Comparison of ENCODE assay signal across 9 cellular contexts in genomic region chr1:7616076-7616833, GRCh38.
DNase-seq lines count a peak whose midpoint lies in the region; ATAC-seq, FAIRE-seq and TF ChIP-seq lines count a peak whose summit lies in the region.
"Had no signal": no experiment of that assay in that cellular context is flagged by ENCODE, and none has a peak within 500 bp of the region (broad histone marks: within the 10 kb centered on the region; RNA-seq: fewer than 3 reads in every experiment).

No MANE protein-coding gene starts in this region.

- H3K36me3 ChIP-seq in DND-41 (ENCODE audit: insufficient read depth, low read length) (no peaks in the 10 kb centered on the region), MM.1S (replicated peaks; ENCODE audit: insufficient read depth, low read length) (no peaks in the 10 kb centered on the region), K562 (ENCODE audit: control insufficient read depth, insufficient read depth, low read length) (no peaks in the 10 kb centered on the region), lower lobe of right lung (no peaks in the 10 kb centered on the region)

- H3K4me1 ChIP-seq in DND-41 (ENCODE audit: insufficient read depth, low read length), result no peaks in the 10 kb centered on the region
- no peaks in the 10 kb centered on the region for H3K4me1 ChIP-seq in MM.1S (ENCODE audit: low read length)
- no peaks in the 10 kb centered on the region for H3K4me1 ChIP-seq in K562 (replicated peaks in 1 of 2; ENCODE audit: control insufficient read depth in 2 of 2, insufficient read depth in 2 of 2, low read length in 2 of 2)
- H3K4me1 ChIP-seq in lower lobe of right lung, result no peaks in the 10 kb centered on the region

- TF ChIP-seq CTCF in DND-41 (IDR thresholded peaks at IDR 0.05; ENCODE audit: borderline replicate concordance, extremely low read depth, low read length, poor library complexity, severe bottlenecking), result no peak
- TF ChIP-seq CTCF in MM.1S (IDR thresholded peaks at IDR 0.05; ENCODE audit: low read length), result no peak
- TF ChIP-seq CTCF in K562 (IDR thresholded peaks at IDR 0.05 in 2 of 3, conservative IDR thresholded peaks at IDR 0.05 in 1 of 3; ENCODE audit: insufficient read depth in 2 of 3, low read depth in 1 of 3, low read length in 3 of 3), result no peak
- no peak for TF ChIP-seq CTCF in lower lobe of right lung (IDR thresholded peaks at IDR 0.05)

- H3K4me3 ChIP-seq in DND-41 (ENCODE audit: low read depth in 1 of 2, low read length in 2 of 2) (no peak overlapping the region), MM.1S (ENCODE audit: low read length) (no peak overlapping the region), K562 (no peak overlapping the region), lower lobe of right lung (no peak overlapping the region)

- no peaks in the 10 kb centered on the region for H3F3A ChIP-seq in MM.1S (ENCODE audit: insufficient read depth, low read length)

- in situ Hi-C loops in K562 (cut with MboI), result no loop called here

- peak; percentile 64 for FAIRE-seq in K562 (lab: Jason Lieb, UNC)

- 2% methylated on average over 14 of the region's 14 CpGs for WGBS in K562 (ENCODE audit: insufficient coverage, low coverage, missing lambda C conversion rate)

- H3K4me2 ChIP-seq in DND-41 (ENCODE audit: insufficient read depth, low read length) (no peak overlapping the region), MM.1S (ENCODE audit: low read depth, low read length) (no peak overlapping the region), K562 (ENCODE audit: insufficient read depth, low read length) (no peak overlapping the region)

- CTCF ChIA-PET in K562 (lab: Yijun Ruan, JAX; ENCODE audit: low intra/inter-chr PET ratio), result no interaction called here

- H2AFZ ChIP-seq in DND-41 (ENCODE audit: low read depth, low read length), result no peak overlapping the region
- no peak overlapping the region for H2AFZ ChIP-seq in MM.1S (ENCODE audit: low read length)
- no peak overlapping the region for H2AFZ ChIP-seq in K562 (ENCODE audit: low read depth, low read length)

- TF ChIP-seq POLR2A in K562 (conservative IDR thresholded peaks at IDR 0.05), result no peak

- no peak for TF ChIP-seq RAD21 in K562 (CRISPR knock-in tag; conservative IDR thresholded peaks at IDR 0.05 in 1 of 2, IDR thresholded peaks at IDR 0.05 in 1 of 2)

- H3K9ac ChIP-seq in DND-41 (ENCODE audit: low read depth, low read length), result no peak overlapping the region
- no peak overlapping the region for H3K9ac ChIP-seq in MM.1S (ENCODE audit: low read length)
- H3K9ac ChIP-seq in K562 (ENCODE audit: insufficient read depth in 1 of 2, low read depth in 2 of 2, low read length in 2 of 2), result no peak overlapping the region

- ATAC-seq in DND-41 (ENCODE audit: insufficient read depth, low read depth) (peak; percentile 62; the same call in 1 of the 3 replicates), K562 (peak; percentile 82), lower lobe of right lung (peak; percentile 68 to 79), GM18858 (IDR thresholded peaks at IDR 0.05; ENCODE audit: unreplicated experiment) (no peak), HG03095 (IDR thresholded peaks at IDR 0.05; ENCODE audit: unreplicated experiment) (no peak)
- ATAC-seq: naive thymus-derived CD4-positive, alpha-beta T cell had no signal

- no peak for TF ChIP-seq EP300 in K562 (IDR thresholded peaks at IDR 0.05; ENCODE audit: low read length)

- H3K79me2 ChIP-seq in DND-41 (ENCODE audit: insufficient read depth, low read length) (no peaks in the 10 kb centered on the region), MM.1S (ENCODE audit: low read length) (no peaks in the 10 kb centered on the region), K562 (ENCODE audit: control insufficient read depth, insufficient read depth, low read length) (no peaks in the 10 kb centered on the region)

- H3K9me1 ChIP-seq in K562 (ENCODE audit: control insufficient read depth, insufficient read depth, low read length), result no peaks in the 10 kb centered on the region

- H3K9me3 ChIP-seq in DND-41 (ENCODE audit: insufficient read depth, low read length, severe bottlenecking) (no peaks in the 10 kb centered on the region), MM.1S (replicated peaks; ENCODE audit: insufficient read depth, low read length) (no peaks in the 10 kb centered on the region), K562 (replicated peaks; ENCODE audit: control insufficient read depth, insufficient read depth, low read depth, low read length) (no peaks in the 10 kb centered on the region), lower lobe of right lung (no peaks in the 10 kb centered on the region)

- peaks cover 8% of the 10 kb centered on the region; the same call in 1 of the 2 replicates for H4K20me1 ChIP-seq in DND-41 (ENCODE audit: insufficient read depth, low read length)
- H4K20me1 ChIP-seq in MM.1S (ENCODE audit: insufficient read depth, low read length), result no peaks in the 10 kb centered on the region
- H4K20me1 ChIP-seq in K562 (replicated peaks; ENCODE audit: control insufficient read depth, insufficient read depth, low read length), result peaks cover 5% of the 10 kb centered on the region

- H3K9me2 ChIP-seq in MM.1S (replicated peaks; ENCODE audit: insufficient read depth, low read length), result no peaks in the 10 kb centered on the region

- intact Hi-C loops in K562 (cut with micrococcal nuclease) (no loop called here), lower lobe of right lung (cut with DNase I) (no loop called here)

- H3K27ac ChIP-seq in DND-41 (ENCODE audit: low read length) (no peak overlapping the region), MM.1S (ENCODE audit: low read length) (no peak overlapping the region), K562 (ENCODE audit: extremely low read depth, low read depth, low read length) (no peak overlapping the region), lower lobe of right lung (no peak overlapping the region)

- H3K27me3 ChIP-seq in DND-41 (ENCODE audit: insufficient read depth, low read length, poor library complexity) (no peaks in the 10 kb centered on the region), MM.1S (replicated peaks; ENCODE audit: insufficient read depth, low read length) (peaks cover 55% of the 10 kb centered on the region), K562 (ENCODE audit: control insufficient read depth in 2 of 2, insufficient read depth in 2 of 2, low read length in 2 of 2) (peaks cover 0 to 16% of the 10 kb centered on the region in 2 experiments; a peak in 2 of 5 replicates), lower lobe of right lung (ENCODE audit: low read depth) (peaks cover 6% of the 10 kb centered on the region)

- DNase-seq in DND-41 (peak; percentile 53), MM.1S (peak; percentile 21), K562 (ENCODE audit: extremely low read depth in 1 of 4, low spot score in 3 of 4) (peak; percentile 56 to 75 (median 71)), lower lobe of right lung (peak; percentile 59), activated gamma-delta T cell (lab: John Stamatoyannopoulos, UW) (no peak), NK-92 (lab: John Stamatoyannopoulos, UW; ENCODE audit: unreplicated experiment) (no peak)

- no TSS peak for BruUV-seq in K562 (replicated peaks; lab: Mats Ljungman, UMichigan)

- POLR2A ChIA-PET in K562 (lab: Yijun Ruan, JAX), result interaction anchor here (0.8 to 0.9 kb wide), 2 partner anchors 45 to 57 kb away, joined by 3 read pairs; no protein-coding TSS in a partner anchor

TF ChIP-seq in K562, 482 proteins besides CTCF, POLR2A, EP300 and RAD21 (continues in another document):
- TF ChIP-seq ZBTB7A (IDR thresholded peaks at IDR 0.05; ENCODE audit: borderline replicate concordance, control insufficient read depth, low read depth, low read length) (peak; percentile 35; the same call in 1 of the 2 replicates), ZNF232 (CRISPR knock-in tag; IDR thresholded peaks at IDR 0.05) (peak; percentile 67; the same call in 1 of the 2 replicates), SP1 (CRISPR knock-in tag; IDR thresholded peaks at IDR 0.05) (no peak), ZNF511 (CRISPR knock-in tag; IDR thresholded peaks at IDR 0.05) (peak; percentile 88), CXXC5 (CRISPR knock-in tag; IDR thresholded peaks at IDR 0.05) (0 out of 2 replicates have a peak, but pooled peaks have one; percentile 20), ZFP91 (CRISPR knock-in tag; IDR thresholded peaks at IDR 0.05) (peak; percentile 91), HOXB6 (CRISPR knock-in tag; IDR thresholded peaks at IDR 0.05; ENCODE audit: borderline replicate concordance) (no peak), ZNF766 (CRISPR knock-in tag; conservative IDR thresholded peaks at IDR 0.05) (peak; percentile 60; the same call in 1 of the 2 replicates), CREB3 (tag; conservative IDR thresholded peaks at IDR 0.05; ENCODE audit: low read depth) (0 out of 2 replicates have a peak, but pooled peaks have one; percentile 59), MAZ (CRISPR knock-in tag; conservative IDR thresholded peaks at IDR 0.05 in 1 of 2, IDR thresholded peaks at IDR 0.05 in 1 of 2) (peak in 1 of 2 experiments; percentile 56; a peak in 2 of 4 replicates)

Comparison
In these comparisons a context has a peak if more than half of its experiments do, and no peak if none do; other contexts are left out.
1. ATAC-seq: peak in DND-41 (single experiment), K562 (single experiment) and lower lobe of right lung (2 of 2); none in GM18858 (single experiment) and HG03095 (single experiment).
2. DNase-seq: peak in DND-41 (single experiment), MM.1S (single experiment), K562 (4 of 4) and lower lobe of right lung (single experiment); none in activated gamma-delta T cell (single experiment) and NK-92 (single experiment).